ENCODE assay signal across 8 cellular contexts in the genomic region with DNA sequence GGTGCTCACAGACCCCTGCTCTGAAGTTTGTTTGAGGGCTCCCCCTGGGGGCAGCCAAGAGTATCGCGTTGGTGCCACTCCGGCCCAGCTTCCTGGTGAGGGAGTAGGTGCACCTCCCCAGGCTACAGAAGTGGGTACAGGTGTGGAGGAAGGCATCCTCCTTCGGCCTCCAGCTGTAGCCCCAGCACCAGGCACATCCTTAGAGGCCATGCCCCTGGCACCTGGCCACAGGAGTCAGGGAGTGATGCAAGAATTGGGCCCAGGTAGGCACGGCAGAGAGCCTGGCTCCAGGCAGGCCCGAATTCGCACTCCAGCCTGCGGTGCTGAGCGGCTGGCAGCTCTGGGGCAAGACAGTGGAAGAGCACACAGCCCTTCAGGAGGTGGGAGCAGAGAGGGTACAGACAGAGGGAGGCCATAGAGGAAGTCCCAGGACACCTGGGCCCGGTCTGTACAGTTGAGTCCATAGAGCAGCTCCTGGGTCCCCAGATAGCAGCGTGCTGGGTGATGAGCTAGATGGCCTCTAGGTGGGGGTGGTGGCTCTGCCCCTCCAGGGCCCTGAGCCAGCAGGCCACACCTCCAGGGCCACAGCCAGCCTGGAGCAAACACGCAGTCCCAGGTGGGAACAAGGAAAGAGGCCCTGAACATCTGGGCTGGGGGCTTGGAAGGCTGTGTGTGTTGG. TPM values are rescaled to one million over a fixed set of nuclear protein-coding genes. Genes with fewer than 3 reads are reported as not detected.
DNase-seq lines count a peak whose midpoint lies in the region; ATAC-seq, FAIRE-seq and TF ChIP-seq lines count a peak whose summit lies in the region.

No MANE protein-coding gene starts in this region.

- CTCF ChIA-PET in AG04450 (lab: Charles Lee), result interaction anchor here (0.6 to 8.4 kb wide), 20 partner anchors 8 to 281 kb away, joined by 3 to 104 read pairs (median 5); partner anchors contain the start of genes ENTPD2, MAN1B1 and NPDC1

- H3K14ac ChIP-seq in trophoblast cell (ENCODE audit: low read length), result no peak overlapping the region

- DNase-seq in AG04450 (ENCODE audit: low read depth, low spot score), result no peak
- peak; percentile 59 for DNase-seq in NCI-H1048 (lab: John Stamatoyannopoulos, UW)
- peak; percentile 50 to 77 (median 71) for DNase-seq in activated naive CD4-positive, alpha-beta T cell (lab: John Stamatoyannopoulos, UW)
- DNase-seq in trophoblast cell, result peak; percentile 83 to 91
- peak; percentile 79 for DNase-seq in urothelium cell line (ENCODE audit: low spot score)

- no peak overlapping the region for H4K8ac ChIP-seq in trophoblast cell (ENCODE audit: low read depth, low read length)

- H2AFZ ChIP-seq in trophoblast cell (ENCODE audit: insufficient read depth, low read length, poor library complexity), result no peak overlapping the region

- H3K4ac ChIP-seq in trophoblast cell (ENCODE audit: low read depth, low read length), result no peak overlapping the region

- H4K12ac ChIP-seq in trophoblast cell (ENCODE audit: low read depth, low read length), result no peak overlapping the region

- H3K79me2 ChIP-seq in trophoblast cell (ENCODE audit: control insufficient read depth, insufficient read depth, low read length, poor library complexity), result no peaks in the 10 kb centered on the region

- no peak overlapping the region for H3K4me3 ChIP-seq in AG04450 (ENCODE audit: low read depth, low read length)
- no peak overlapping the region for H3K4me3 ChIP-seq in gastroesophageal sphincter
- no peak overlapping the region for H3K4me3 ChIP-seq in trophoblast cell (ENCODE audit: low read depth, low read length)

- no peak overlapping the region for H3K9ac ChIP-seq in trophoblast cell (ENCODE audit: low read length)

- no peak overlapping the region for H3K4me2 ChIP-seq in trophoblast cell (ENCODE audit: low read length)

- TF ChIP-seq POLR2A in gastroesophageal sphincter (IDR thresholded peaks at IDR 0.05), result no peak

- H3K27ac ChIP-seq in AG04450 (ENCODE audit: low read depth, low read length) (no peak overlapping the region), gastroesophageal sphincter (no peak overlapping the region), trophoblast cell (ENCODE audit: low read depth, low read length) (no peak overlapping the region)

- ATAC-seq in GM18909 (IDR thresholded peaks at IDR 0.05; ENCODE audit: poor library complexity, unreplicated experiment) (peak; percentile 39), SK-N-SH treated with all-trans-retinoic acid at 6 μM for 48 hours (peak; percentile 63), gastroesophageal sphincter (peak; percentile 48)

- POLR2A ChIA-PET in AG04450 (lab: Yijun Ruan, JAX), result no interaction called here

- H3K18ac ChIP-seq in trophoblast cell (ENCODE audit: low read length), result no peak overlapping the region

- no peak overlapping the region for H3K23ac ChIP-seq in trophoblast cell (ENCODE audit: low read length)

- H3K27me3 ChIP-seq in AG04450 (ENCODE audit: control insufficient read depth, insufficient read depth, low read length) (no peaks in the 10 kb centered on the region), gastroesophageal sphincter (peaks cover 48% of the 10 kb centered on the region), trophoblast cell (ENCODE audit: insufficient read depth, low read length) (no peaks in the 10 kb centered on the region)

- H3K9me3 ChIP-seq in AG04450 (ENCODE audit: control insufficient read depth, insufficient read depth, low read length) (no peaks in the 10 kb centered on the region; the same call in 1 of the 2 replicates), gastroesophageal sphincter (no peaks in the 10 kb centered on the region), trophoblast cell (ENCODE audit: insufficient read depth, low read depth, low read length) (peaks cover 2% of the 10 kb centered on the region)

- TF ChIP-seq EP300 in gastroesophageal sphincter (IDR thresholded peaks at IDR 0.05), result no peak

- H2BK5ac ChIP-seq in trophoblast cell (ENCODE audit: low read depth, low read length, poor library complexity), result no peak overlapping the region

- no peaks in the 10 kb centered on the region for H3K36me3 ChIP-seq in gastroesophageal sphincter
- peaks cover 2 to 3% of the 10 kb centered on the region in 2 experiments for H3K36me3 ChIP-seq in trophoblast cell (ENCODE audit: control insufficient read depth in 1 of 2, insufficient read depth in 2 of 2, low read length in 2 of 2)

- 7% methylated on average over 3 of the region's 12 CpGs; no CpG with 5 or more reads in 1 of the 2 donors for WGBS in gastroesophageal sphincter (ENCODE audit: low coverage in 1 of 2), 2 donors
- no CpG with 5 or more reads among the region's 12 CpGs for WGBS in trophoblast cell (ENCODE audit: extremely low coverage, insufficient coverage, insufficient read length)

- peak; percentile 86 for TF ChIP-seq CTCF in AG04450 (IDR thresholded peaks at IDR 0.05; ENCODE audit: low read depth, low read length)
- peak in 3 of 4 experiments; percentile 80 to 87 (median 84) for TF ChIP-seq CTCF in gastroesophageal sphincter (IDR thresholded peaks at IDR 0.05)

- peaks cover 2% of the 10 kb centered on the region for H3K79me1 ChIP-seq in trophoblast cell (ENCODE audit: low read length)

- H4K91ac ChIP-seq in trophoblast cell (ENCODE audit: low read depth, low read length), result no peak overlapping the region

- no peak overlapping the region for H2BK120ac ChIP-seq in trophoblast cell (ENCODE audit: insufficient read depth, low read length, poor library complexity)

- H2BK12ac ChIP-seq in trophoblast cell (ENCODE audit: low read length), result no peak overlapping the region

- H2AK5ac ChIP-seq in trophoblast cell (ENCODE audit: low read length), result no peak overlapping the region

- no peak for FAIRE-seq in urothelium cell line (lab: Jason Lieb, UNC)

- H3K4me1 ChIP-seq in gastroesophageal sphincter, result peaks cover 0 to 36% (median 5%) of the 10 kb centered on the region in 3 donors
- H3K4me1 ChIP-seq in trophoblast cell (ENCODE audit: control insufficient read depth in 1 of 2, insufficient read depth in 2 of 2, low read length in 2 of 2), result peaks cover 10 to 18% of the 10 kb centered on the region in 2 experiments

TF ChIP-seq in SK-N-SH treated with all-trans-retinoic acid at 6 μM for 48 hours, 23 proteins besides CTCF, POLR2A, EP300 and RAD21:
- no peak for TF ChIP-seq ZNF70 (CRISPR knock-in tag; IDR thresholded peaks at IDR 0.05)
- no peak for TF ChIP-seq POU6F1 (CRISPR knock-in tag; IDR thresholded peaks at IDR 0.05; ENCODE audit: borderline replicate concordance, low read depth)
- no peak for TF ChIP-seq CSDC2 (CRISPR knock-in tag; IDR thresholded peaks at IDR 0.05)
- TF ChIP-seq ZFP30 (CRISPR knock-in tag; IDR thresholded peaks at IDR 0.05), result no peak
- TF ChIP-seq OSR1 (CRISPR knock-in tag; IDR thresholded peaks at IDR 0.05), result no peak

RNA-seq across cellular contexts. Expression of gene SAPCD2, which starts 2.4 kb away (rescaled TPM):
- polyA plus RNA-seq in AG04450 (2011; rRNA removed), result 1.5 and 1.8 TPM in 2 replicates
- polyA minus RNA-seq in AG04450 (2011; rRNA and poly(A)+ RNA removed), result 0.91 and 1.1 TPM in 2 replicates
- 1 to 10 TPM in 1 of 4 donors, under 1 TPM in 3; 0.13 to 1.3 (median 0.19) TPM for total RNA-seq in gastroesophageal sphincter
- 9.0 and 9.1 TPM in 2 replicates for polyA plus RNA-seq in trophoblast cell (2013)

RNA-seq across cellular contexts. Expression of gene UAP1L1, which starts 9.3 kb away (rescaled TPM):
- 5.1 and 6.3 TPM in 2 replicates for polyA plus RNA-seq in AG04450 (2011; rRNA removed)
- polyA minus RNA-seq in AG04450 (2011; rRNA and poly(A)+ RNA removed), result 4.1 and 4.2 TPM in 2 replicates
- total RNA-seq in gastroesophageal sphincter, result 1 to 10 TPM; 4.2 to 7.3 (median 6.0) TPM
- 5.1 and 5.5 TPM in 2 replicates for polyA plus RNA-seq in trophoblast cell (2013)

RNA-seq across cellular contexts. Expression of gene ENTPD2, which starts 14.1 kb away (rescaled TPM):
- not detected in 2 replicates for polyA plus RNA-seq in AG04450 (2011; rRNA removed)
- polyA minus RNA-seq in AG04450 (2011; rRNA and poly(A)+ RNA removed), result not detected in 2 replicates
- total RNA-seq in gastroesophageal sphincter, result 1 to 10 TPM in 1 of 4 donors, under 1 TPM in 1, not detected in 2; 0.58 to 1.6 TPM
- 1.2 TPM in 2 replicates for polyA plus RNA-seq in trophoblast cell (2013)

RNA-seq across cellular contexts. Expression of gene MAN1B1, which starts 18.8 kb away (rescaled TPM):
- 40.8 and 50.2 TPM in 2 replicates for polyA plus RNA-seq in AG04450 (2011; rRNA removed)
- 34.0 and 46.6 TPM in 2 replicates for polyA minus RNA-seq in AG04450 (2011; rRNA and poly(A)+ RNA removed)
- 10 to 100 TPM; 26.1 to 30.2 (median 29.3) TPM for total RNA-seq in gastroesophageal sphincter
- 36.5 and 37.4 TPM in 2 replicates for polyA plus RNA-seq in trophoblast cell (2013)

RNA-seq across cellular contexts. Expression of gene NPDC1, which starts 22.0 kb away (rescaled TPM):
- polyA plus RNA-seq in AG04450 (2011; rRNA removed), result 8.9 and 16.5 TPM in 2 replicates
- polyA minus RNA-seq in AG04450 (2011; rRNA and poly(A)+ RNA removed), result 4.8 TPM in 2 replicates
- 10 to 100 TPM; 50.4 to 69.9 (median 59.5) TPM for total RNA-seq in gastroesophageal sphincter
- 3.7 and 4.7 TPM in 2 replicates for polyA plus RNA-seq in trophoblast cell (2013)
